2 cellular contexts compared by ENCODE assay signal in genomic region chr11:85525711-85526110, GRCh38.
TF ChIP-seq lines count a peak whose summit lies in the region.

No MANE protein-coding gene starts in this region.

TF ChIP-seq in WTC11, 78 proteins besides CTCF, POLR2A, EP300 and RAD21:
- TF ChIP-seq ZNF281 (CRISPR knock-in tag; IDR thresholded peaks at IDR 0.05) (no peak), HMGA2 (CRISPR knock-in tag; IDR thresholded peaks at IDR 0.05) (no peak)

TF ChIP-seq in HEK293T, 16 proteins besides CTCF, POLR2A, EP300 and RAD21 (continued from another document):
- TF ChIP-seq HDGF (IDR thresholded peaks at IDR 0.05; ENCODE audit: borderline replicate concordance) (no peak), ZNF384 (IDR thresholded peaks at IDR 0.05) (no peak), LEF1 (IDR thresholded peaks at IDR 0.05; ENCODE audit: borderline replicate concordance) (no peak), SUZ12 (IDR thresholded peaks at IDR 0.05) (no peak), ARNT (IDR thresholded peaks at IDR 0.05) (no peak), ELF4 (IDR thresholded peaks at IDR 0.05) (no peak), SP1 (IDR thresholded peaks at IDR 0.05) (no peak), FOXK2 (IDR thresholded peaks at IDR 0.05) (no peak), FOXA1 (IDR thresholded peaks at IDR 0.05) (no peak), CTBP1 (IDR thresholded peaks at IDR 0.05; ENCODE audit: borderline replicate concordance) (no peak)
